In genomic region chr4:190112879-190113278, GRCh38 we compare ENCODE assay signal across 20 cellular contexts. TPM values are rescaled to one million over a fixed set of nuclear protein-coding genes. Genes with fewer than 3 reads are reported as not detected.
"Had no signal": no experiment of that assay in that cellular context is flagged by ENCODE, and none has a peak within 500 bp of the region (broad histone marks: within the 10 kb centered on the region; RNA-seq: fewer than 3 reads in every experiment).

No MANE protein-coding gene starts in this region.

RNA-seq across cellular contexts. Expression of gene DBET, which starts 48.6 kb away (rescaled TPM):
- total RNA-seq: heart right ventricle; hepatocyte; kidney epithelial cell; left ventricle myocardium inferior; lower leg skin; lung; mesothelial cell of epicardium; mononuclear cell; natural killer cell treated with Interleukin-12 subunit alpha and Interleukin-12 subunit beta and Interleukin-15 and Interleukin-18, amount 100 ng/mL, for 72 hours; omental fat pad; right cardiac atrium; sciatic nerve; spleen; temporal lobe; thyroid gland; transverse colon; uterus had no signal
- polyA plus RNA-seq: heart right ventricle, hepatocyte, lung, neural cell, pancreas, right cardiac atrium, small intestine, spleen had no signal
